25 cellular contexts compared by ENCODE assay signal in genomic region chr14:54223978-54224377, GRCh38.
DNase-seq lines count a peak whose midpoint lies in the region; ATAC-seq, FAIRE-seq and TF ChIP-seq lines count a peak whose summit lies in the region.
"Had no signal": no experiment of that assay in that cellular context is flagged by ENCODE, and none has a peak within 500 bp of the region (broad histone marks: within the 10 kb centered on the region; RNA-seq: fewer than 3 reads in every experiment).

No MANE protein-coding gene starts in this region.

- WGBS in SK-N-SH (ENCODE audit: low lambda C conversion rate): 31% methylated on average over 3 of the region's 3 CpGs
- WGBS in transverse colon (ENCODE audit: low coverage in 1 of 2), 2 donors: 79 to 80% methylated on average over 3 of the region's 3 CpGs

- H3K4me3 ChIP-seq in SK-N-SH (ENCODE audit: low read depth in 2 of 2, low read length in 1 of 2): no peak overlapping the region
- no peak overlapping the region for H3K4me3 ChIP-seq in endothelial cell of umbilical vein (replicated peaks in 1 of 3; ENCODE audit: insufficient read depth in 1 of 3, low read depth in 1 of 3, low read length in 3 of 3)
- H3K4me3 ChIP-seq in transverse colon: no peak overlapping the region
- H3K4me3 ChIP-seq: A549; BLaER1 treated with 17β-estradiol and CSF1 and Interleukin-3, amounts not matched to agents 10 nM and 100 nM had no signal

- TF ChIP-seq EP300 in SK-N-SH (IDR thresholded peaks at IDR 0.05; ENCODE audit: borderline replicate concordance in 1 of 2, low read depth in 1 of 2, low read length in 1 of 2) (peak in 1 of 2 experiments; percentile 85; a peak in 2 of 4 replicates), transverse colon (IDR thresholded peaks at IDR 0.05; ENCODE audit: low read depth) (no peak)

- no peak for TF ChIP-seq RAD21 in SK-N-SH (IDR thresholded peaks at IDR 0.05; ENCODE audit: low read length)

- no TSS peak for BruUV-seq in endothelial cell of umbilical vein (replicated peaks; lab: Mats Ljungman, UMichigan)

- peaks cover 13% of the 10 kb centered on the region; the same call in 1 of the 2 replicates for H3K27me3 ChIP-seq in SK-N-SH (ENCODE audit: insufficient read depth)
- no peaks in the 10 kb centered on the region for H3K27me3 ChIP-seq in endothelial cell of umbilical vein (ENCODE audit: control insufficient read depth in 2 of 2, insufficient read depth in 2 of 2, low read length in 2 of 2)
- peaks cover 17% of the 10 kb centered on the region for H3K27me3 ChIP-seq in transverse colon

- no peaks in the 10 kb centered on the region for H3K79me2 ChIP-seq in SK-N-SH (ENCODE audit: insufficient read depth)
- no peaks in the 10 kb centered on the region for H3K79me2 ChIP-seq in endothelial cell of umbilical vein (ENCODE audit: control insufficient read depth, insufficient read depth, low read length)

- POLR2A ChIA-PET in SK-N-SH (lab: Yijun Ruan, JAX) (no interaction called here), endothelial cell of umbilical vein (lab: Charles Lee) (no interaction called here), WTC11 (lab: Charles Lee) (no interaction called here)

- FAIRE-seq in G401.6 (lab: Jason Lieb, UNC): peak; percentile 71
- FAIRE-seq in endothelial cell of umbilical vein (lab: Jason Lieb, UNC): peak; percentile 56
- FAIRE-seq: A549, D721Med, GM12891, GM19239 had no signal

- H3K36me3 Mint-ChIP-seq in WTC11: no peaks in the 10 kb centered on the region
- H3K36me3 Mint-ChIP-seq: CD8-positive, alpha-beta T cell had no signal

- H3K9me3 Mint-ChIP-seq in WTC11: peaks cover 6% of the 10 kb centered on the region
- H3K9me3 Mint-ChIP-seq: CD4-positive, alpha-beta T cell; CD8-positive, alpha-beta T cell had no signal

- no peak for DNase-seq in SK-N-SH
- no peak for DNase-seq in endothelial cell of umbilical vein (ENCODE audit: low read depth, low spot score)
- DNase-seq in transverse colon: no peak
- no peak for DNase-seq in DMS 273 treated with DMSO at 0.1 percent for 48 hours (lab: John Stamatoyannopoulos, UW)
- DNase-seq in WTC11 (ENCODE audit: low spot score): no peak
- DNase-seq: AML-193; Caco-2; Calu3; CD4-positive, alpha-beta T cell; CD8-positive, alpha-beta T cell; DMS153; DMS53; DMS79; DND-41; EL; GF-D8 had no signal

- H4K20me1 ChIP-seq in SK-N-SH (ENCODE audit: insufficient read depth) (no peaks in the 10 kb centered on the region), endothelial cell of umbilical vein (replicated peaks; ENCODE audit: control insufficient read depth, extremely low read depth, insufficient read depth, low read length) (no peaks in the 10 kb centered on the region)
- H4K20me1 ChIP-seq: BLaER1 treated with 17β-estradiol and CSF1 and Interleukin-3, amounts not matched to agents 10 nM and 100 nM had no signal

- H3K27me3 Mint-ChIP-seq in WTC11 (ENCODE audit: low read depth): peaks cover 44% of the 10 kb centered on the region

- H3K36me3 ChIP-seq in SK-N-SH (replicated peaks in 1 of 2; ENCODE audit: control insufficient read depth in 1 of 2, insufficient read depth in 2 of 2, low read length in 1 of 2) (no peaks in the 10 kb centered on the region), endothelial cell of umbilical vein (ENCODE audit: control insufficient read depth in 2 of 2, extremely low read depth in 1 of 2, insufficient read depth in 2 of 2, low read length in 2 of 2) (no peaks in the 10 kb centered on the region), transverse colon (no peaks in the 10 kb centered on the region)
- H3K36me3 ChIP-seq: BLaER1 treated with 17β-estradiol and CSF1 and Interleukin-3, amounts not matched to agents 10 nM and 100 nM had no signal

- no peak overlapping the region for H3K4me3 Mint-ChIP-seq in WTC11
- H3K4me3 Mint-ChIP-seq: B cell; CD4-positive, alpha-beta T cell; CD8-positive, alpha-beta T cell had no signal

- H3K9ac ChIP-seq in SK-N-SH (no peak overlapping the region), endothelial cell of umbilical vein (replicated peaks; ENCODE audit: extremely low read depth, insufficient read depth, low read length) (no peak overlapping the region)
- H3K9ac ChIP-seq: BLaER1 treated with 17β-estradiol and CSF1 and Interleukin-3, amounts not matched to agents 10 nM and 100 nM had no signal

- no peak overlapping the region for H3K27ac Mint-ChIP-seq in WTC11
- H3K27ac Mint-ChIP-seq: B cell; CD4-positive, alpha-beta T cell; CD8-positive, alpha-beta T cell had no signal

- in situ Hi-C loops in transverse colon (cut with MboI; ENCODE audit: low pct_ligation_motif_present in 1 of 4, low pct_unique_long_range_greater_than_20kb in 1 of 4, low sequenced_read_pairs in 3 of 4): no loop called here

- no peak overlapping the region for H2AFZ ChIP-seq in SK-N-SH (ENCODE audit: low read depth)
- H2AFZ ChIP-seq in endothelial cell of umbilical vein (ENCODE audit: low read depth, low read length): no peak overlapping the region

- CTCF ChIA-PET in SK-N-SH (lab: Yijun Ruan, JAX) (interaction anchor here (0.5 to 1.5 kb wide), 3 partner anchors 16 to 124 kb away, joined by 3 to 6 read pairs (median 4); no protein-coding TSS in a partner anchor), endothelial cell of umbilical vein (lab: Charles Lee) (interaction anchor here (2.2 kb wide), 1 partner anchor 105 kb away, joined by 9 read pairs; no protein-coding TSS in a partner anchor), WTC11 (lab: Charles Lee) (interaction anchor here (1.4 kb wide), 1 partner anchor 105 kb away, joined by 4 read pairs; no protein-coding TSS in a partner anchor)

- peaks cover 31% of the 10 kb centered on the region for H3K4me1 Mint-ChIP-seq in WTC11

- intact Hi-C loops in endothelial cell of umbilical vein (cut with micrococcal nuclease) (no loop called here), transverse colon (cut with DNase I; ENCODE audit: low total_unique reads) (no loop called here)

- no peak overlapping the region for H3K27ac ChIP-seq in SK-N-SH (ENCODE audit: low read depth in 2 of 2, low read length in 1 of 2)
- no peak overlapping the region for H3K27ac ChIP-seq in endothelial cell of umbilical vein (ENCODE audit: insufficient read depth, low read depth, low read length)
- H3K27ac ChIP-seq in transverse colon: no peak overlapping the region
- H3K27ac ChIP-seq: 22Rv1; A549; BLaER1 treated with 17β-estradiol and CSF1 and Interleukin-3, amounts not matched to agents 10 nM and 100 nM; C4-2B had no signal

- H3K9me2 ChIP-seq in SK-N-SH: no peaks in the 10 kb centered on the region

- peaks cover 3% of the 10 kb centered on the region for H3K9me1 ChIP-seq in endothelial cell of umbilical vein (replicated peaks; ENCODE audit: control insufficient read depth, extremely low read depth, insufficient read depth, low read length)

- H3K9me3 ChIP-seq in SK-N-SH: no peaks in the 10 kb centered on the region
- H3K9me3 ChIP-seq in endothelial cell of umbilical vein (replicated peaks; ENCODE audit: control insufficient read depth, insufficient read depth, low read length): no peaks in the 10 kb centered on the region
- H3K9me3 ChIP-seq in transverse colon: no peaks in the 10 kb centered on the region
- H3K9me3 ChIP-seq: A549; BLaER1 treated with 17β-estradiol and CSF1 and Interleukin-3, amounts not matched to agents 10 nM and 100 nM; Caco-2 had no signal

- H3K4me1 ChIP-seq in SK-N-SH (ENCODE audit: control insufficient read depth in 1 of 2, insufficient read depth in 2 of 2, low read depth in 1 of 2, low read length in 1 of 2) (peaks cover 0 to 29% of the 10 kb centered on the region in 2 experiments; a peak in 2 of 4 replicates), endothelial cell of umbilical vein (ENCODE audit: control insufficient read depth, extremely low read depth, insufficient read depth, low read length) (peaks cover 9% of the 10 kb centered on the region), transverse colon (peaks cover 0 to 4% (median 0%) of the 10 kb centered on the region in 4 donors)
- H3K4me1 ChIP-seq: A549, Caco-2 had no signal

- dilution Hi-C loops in endothelial cell of umbilical vein (cut with MboI; ENCODE audit: extremely low pct_ligation_motif_present, low sequenced_read_pairs): no loop called here

- TF ChIP-seq POLR2A in endothelial cell of umbilical vein (IDR thresholded peaks at IDR 0.05; ENCODE audit: low read depth, low read length) (no peak), transverse colon (IDR thresholded peaks at IDR 0.05) (no peak)

- H3K4me2 ChIP-seq in SK-N-SH: no peak overlapping the region
- no peak overlapping the region for H3K4me2 ChIP-seq in endothelial cell of umbilical vein (ENCODE audit: insufficient read depth, low read length)
- H3K4me2 ChIP-seq: A549; BLaER1 treated with 17β-estradiol and CSF1 and Interleukin-3, amounts not matched to agents 10 nM and 100 nM had no signal

- no peaks in the 10 kb centered on the region for H3F3A ChIP-seq in SK-N-SH (replicated peaks; ENCODE audit: insufficient read depth)

- TF ChIP-seq CTCF in SK-N-SH (IDR thresholded peaks at IDR 0.05) (no peak), endothelial cell of umbilical vein (IDR thresholded peaks at IDR 0.05; ENCODE audit: extremely low read depth in 1 of 2, insufficient read depth in 1 of 2, low read depth in 1 of 2, low read length in 2 of 2) (no peak), transverse colon (IDR thresholded peaks at IDR 0.05) (no peak), WTC11 (IDR thresholded peaks at IDR 0.05) (no peak)

- no peak for ATAC-seq in WTC11
- ATAC-seq: A549; CD8-positive, alpha-beta T cell had no signal

TF ChIP-seq in SK-N-SH, 30 proteins besides CTCF, POLR2A, EP300 and RAD21:
- no peak for TF ChIP-seq YY1 (IDR thresholded peaks at IDR 0.05; ENCODE audit: low read depth)
- TF ChIP-seq RCOR1 (IDR thresholded peaks at IDR 0.05; ENCODE audit: low read length): peak; percentile 21; the same call in 1 of the 2 replicates
- TF ChIP-seq GATA2 (CRISPR knock-in tag; IDR thresholded peaks at IDR 0.05): peak; percentile 57; the same call in 1 of the 2 replicates

TF ChIP-seq in endothelial cell of umbilical vein, 7 proteins besides CTCF, POLR2A, EP300 and RAD21 (continues in another document):
- TF ChIP-seq POLR2AphosphoS5 (IDR thresholded peaks at IDR 0.05; ENCODE audit: insufficient read depth, low read depth, low read length) (no peak), EZH2 (IDR thresholded peaks at IDR 0.05; ENCODE audit: borderline replicate concordance, low read depth, low read length, severe bottlenecking) (no peak), FOS (IDR thresholded peaks at IDR 0.05; ENCODE audit: borderline replicate concordance, insufficient read depth, low read length) (no peak), GATA2 (IDR thresholded peaks at IDR 0.05; ENCODE audit: insufficient read depth, insufficient read length, low read depth, low read length) (no peak)

TF ChIP-seq in WTC11, 78 proteins besides CTCF, POLR2A, EP300 and RAD21 (continues in another document):
- TF ChIP-seq OVOL2 (CRISPR knock-in tag; IDR thresholded peaks at IDR 0.05; ENCODE audit: borderline replicate concordance) (no peak), GTF2I (CRISPR knock-in tag; conservative IDR thresholded peaks at IDR 0.05) (no peak), SMAD4 (CRISPR knock-in tag; IDR thresholded peaks at IDR 0.05) (no peak), KAT7 (CRISPR knock-in tag; IDR thresholded peaks at IDR 0.05; ENCODE audit: borderline replicate concordance) (no peak)
